ENCODE assay signal across 19 cellular contexts in genomic region chr14:65072937-65073336, GRCh38. TPM values are rescaled to one million over a fixed set of nuclear protein-coding genes. Genes with fewer than 3 reads are reported as not detected.
DNase-seq lines count a peak whose midpoint lies in the region; ATAC-seq, FAIRE-seq and TF ChIP-seq lines count a peak whose summit lies in the region.
"Had no signal": no experiment of that assay in that cellular context is flagged by ENCODE, and none has a peak within 500 bp of the region (broad histone marks: within the 10 kb centered on the region; RNA-seq: fewer than 3 reads in every experiment).

No MANE protein-coding gene starts in this region.

- TF ChIP-seq POLR2A in gastrocnemius medialis (IDR thresholded peaks at IDR 0.05): no peak

- H3K4me2 ChIP-seq in OCI-LY1 (ENCODE audit: low read length) (no peak overlapping the region), astrocyte (ENCODE audit: low read length) (no peak overlapping the region)

- H4K20me1 ChIP-seq in OCI-LY1 (ENCODE audit: insufficient read depth, low read length): no peaks in the 10 kb centered on the region
- H4K20me1 ChIP-seq in astrocyte (ENCODE audit: insufficient read depth, low read length): peaks cover 53% of the 10 kb centered on the region

- H3K4me3 Mint-ChIP-seq in astrocyte (ENCODE audit: unreplicated experiment): no peak overlapping the region
- no peak overlapping the region for H3K4me3 Mint-ChIP-seq in HFFc6

- H3K4me1 ChIP-seq in OCI-LY1 (ENCODE audit: insufficient read depth, low read length, severe bottlenecking): peaks cover 29% of the 10 kb centered on the region
- no peaks in the 10 kb centered on the region for H3K4me1 ChIP-seq in astrocyte (ENCODE audit: insufficient read depth, low read length)
- peaks cover 0 to 55% of the 10 kb centered on the region in 2 donors for H3K4me1 ChIP-seq in right atrium auricular region
- H3K4me1 ChIP-seq in gastrocnemius medialis: peaks cover 50 to 54% of the 10 kb centered on the region in 2 donors

- H3K9me3 Mint-ChIP-seq in astrocyte (ENCODE audit: unreplicated experiment) (no peaks in the 10 kb centered on the region), HFFc6 (no peaks in the 10 kb centered on the region)
- H3K9me3 Mint-ChIP-seq: activated T-helper 2 cell treated with anti-CD3 and anti-CD28 coated beads, Interferon-gamma antibody, Interleukin-2, Interleukin-4, amounts not matched to agents 10 μg/mL and 5 μg/mL and 100 μg/mL, durations not matched to agents 14 hours and 24 hours and 36 hours had no signal

- TF ChIP-seq CTCF in OCI-LY1 (IDR thresholded peaks at IDR 0.05; ENCODE audit: low read length): no peak
- no peak for TF ChIP-seq CTCF in astrocyte (IDR thresholded peaks at IDR 0.05; ENCODE audit: insufficient read depth, low read depth, low read length)
- TF ChIP-seq CTCF in right atrium auricular region (IDR thresholded peaks at IDR 0.05): no peak
- TF ChIP-seq CTCF in gastrocnemius medialis (IDR thresholded peaks at IDR 0.05 in 4 of 5, conservative IDR thresholded peaks at IDR 0.05 in 1 of 5): no peak
- TF ChIP-seq CTCF in HFFc6 (IDR thresholded peaks at IDR 0.05): no peak

- in situ Hi-C loops in gastrocnemius medialis (cut with MboI; ENCODE audit: low sequenced_read_pairs in 4 of 4): no loop called here

- ATAC-seq in gastrocnemius medialis: no peak
- ATAC-seq in GM21576 (IDR thresholded peaks at IDR 0.05; ENCODE audit: unreplicated experiment): no peak
- ATAC-seq in GM19452 (IDR thresholded peaks at IDR 0.05; ENCODE audit: unreplicated experiment): no peak

- no peaks in the 10 kb centered on the region for H3K9me2 ChIP-seq in OCI-LY1 (ENCODE audit: low read depth, low read length)

- no peak for FAIRE-seq in astrocyte (lab: Jason Lieb, UNC)

- H3K4me1 Mint-ChIP-seq in astrocyte (ENCODE audit: low read depth, unreplicated experiment) (peaks cover 2% of the 10 kb centered on the region), HFFc6 (ENCODE audit: low read depth) (no peaks in the 10 kb centered on the region)

- H2AFZ ChIP-seq in OCI-LY1 (ENCODE audit: low read length) (no peak overlapping the region), astrocyte (ENCODE audit: low read depth, low read length) (no peak overlapping the region)

- peak overlapping the region; percentile 7 for H3K27ac Mint-ChIP-seq in astrocyte (ENCODE audit: unreplicated experiment)
- no peak overlapping the region for H3K27ac Mint-ChIP-seq in HFFc6
- H3K27ac Mint-ChIP-seq: activated T-helper 2 cell treated with anti-CD3 and anti-CD28 coated beads, Interferon-gamma antibody, Interleukin-2, Interleukin-4, amounts not matched to agents 10 μg/mL and 5 μg/mL and 100 μg/mL, durations not matched to agents 14 hours and 24 hours and 36 hours had no signal

- H3K9ac ChIP-seq in OCI-LY1 (ENCODE audit: low read length): no peak overlapping the region
- H3K9ac ChIP-seq in astrocyte (ENCODE audit: low read length): no peak overlapping the region

- H3K36me3 Mint-ChIP-seq in astrocyte (ENCODE audit: low read depth, unreplicated experiment) (peaks cover 37% of the 10 kb centered on the region), HFFc6 (ENCODE audit: low read depth) (peaks cover 26% of the 10 kb centered on the region)

- DNase-seq in astrocyte (ENCODE audit: low read depth): no peak
- no peak for DNase-seq in right atrium auricular region (ENCODE audit: low spot score)
- DNase-seq in gastrocnemius medialis: no peak
- no peak for DNase-seq in HFFc6
- DNase-seq in cerebellar cortex (ENCODE audit: low spot score): no peak
- DNase-seq: activated CD4-positive, CD25-positive, alpha-beta regulatory T cell; amygdala; EL; Karpas-422; NCI-H1092 treated with DMSO at 0.1 percent for 48 hours; NCI-H2081; NCI-H524; ovary; SIG-M5; spleen had no signal

- H3K27me3 Mint-ChIP-seq in astrocyte (ENCODE audit: low read depth, unreplicated experiment) (no peaks in the 10 kb centered on the region), HFFc6 (ENCODE audit: insufficient read depth) (no peaks in the 10 kb centered on the region)

- H3K36me3 ChIP-seq in OCI-LY1 (ENCODE audit: insufficient read depth, low read length) (peaks cover 41% of the 10 kb centered on the region), astrocyte (ENCODE audit: insufficient read depth, low read length) (peaks cover 23% of the 10 kb centered on the region), right atrium auricular region (peaks cover 26% of the 10 kb centered on the region), gastrocnemius medialis (peaks cover 0 to 36% of the 10 kb centered on the region in 2 donors)
- H3K36me3 ChIP-seq: ovary had no signal

- no peaks in the 10 kb centered on the region for H3K79me2 ChIP-seq in OCI-LY1 (ENCODE audit: insufficient read depth, low read length)
- H3K79me2 ChIP-seq in astrocyte (ENCODE audit: insufficient read depth, low read length): no peaks in the 10 kb centered on the region

- intact Hi-C loops in gastrocnemius medialis (cut with DNase I; ENCODE audit: low total_unique reads): no loop called here

- H3K27ac ChIP-seq in OCI-LY1 (ENCODE audit: low read depth, low read length, poor library complexity, severe bottlenecking) (peak overlapping the region; percentile 19), astrocyte (ENCODE audit: low read depth, low read length) (no peak overlapping the region), right atrium auricular region (peak overlapping the region; percentile 56 to 75), gastrocnemius medialis (peak overlapping the region; percentile 52 to 78 (median 72))
- H3K27ac ChIP-seq: ovary had no signal

- no peaks in the 10 kb centered on the region for H3F3A ChIP-seq in OCI-LY1 (ENCODE audit: insufficient read depth, low read length)

- H3K4me3 ChIP-seq in OCI-LY1 (ENCODE audit: low read depth, low read length, poor library complexity, severe bottlenecking) (no peak overlapping the region), astrocyte (ENCODE audit: insufficient read depth, low read depth, low read length) (no peak overlapping the region), right atrium auricular region (no peak overlapping the region), gastrocnemius medialis (no peak overlapping the region)
- H3K4me3 ChIP-seq: ovary, spleen had no signal

- no peaks in the 10 kb centered on the region for H3K9me3 ChIP-seq in OCI-LY1 (ENCODE audit: low read length)
- no peaks in the 10 kb centered on the region for H3K9me3 ChIP-seq in astrocyte (ENCODE audit: insufficient read depth, low read depth, low read length)
- H3K9me3 ChIP-seq in right atrium auricular region: no peaks in the 10 kb centered on the region
- no peaks in the 10 kb centered on the region for H3K9me3 ChIP-seq in gastrocnemius medialis
- H3K9me3 ChIP-seq: ovary, spleen had no signal

- H3K27me3 ChIP-seq in OCI-LY1 (ENCODE audit: insufficient read depth, low read length) (no peaks in the 10 kb centered on the region), astrocyte (ENCODE audit: insufficient read depth, low read length) (no peaks in the 10 kb centered on the region), right atrium auricular region (no peaks in the 10 kb centered on the region), gastrocnemius medialis (no peaks in the 10 kb centered on the region)
- H3K27me3 ChIP-seq: ovary, spleen had no signal

RNA-seq across cellular contexts. Expression of gene MAX, which starts 29.4 kb away (rescaled TPM):
- total RNA-seq in astrocyte: 113 and 115 TPM in 2 replicates
- 10 to 100 TPM; 37.0 to 67.5 TPM for total RNA-seq in right atrium auricular region
- total RNA-seq in gastrocnemius medialis: 10 to 100 TPM; 27.5 to 50.0 (median 37.2) TPM
- 10 to 100 TPM; 79.0 to 95.6 (median 81.9) TPM for total RNA-seq in HFFc6 (2021; fragmentation: NEBNext Ultra II Directional; extraction: Animal tissue kit (Norgen Biotek cat#: 25700))
